Comparison of ENCODE assay signal across 23 cellular contexts in genomic region chr13:95921485-95921884, GRCh38.
DNase-seq lines count a peak whose midpoint lies in the region; ATAC-seq, FAIRE-seq and TF ChIP-seq lines count a peak whose summit lies in the region.
"Had no signal": no experiment of that assay in that cellular context is flagged by ENCODE, and none has a peak within 500 bp of the region (broad histone marks: within the 10 kb centered on the region; RNA-seq: fewer than 3 reads in every experiment).

No MANE protein-coding gene starts in this region.

- DNase-seq in astrocyte (ENCODE audit: low read depth) (peak; percentile 22), neural crest cell (ENCODE audit: low read depth, low spot score) (no peak), dedifferentiated amniotic fluid mesenchymal stem cell (ENCODE audit: extremely low spot score) (no peak), NCI-H1694 (lab: John Stamatoyannopoulos, UW) (no peak), cortex of kidney (lab: John Stamatoyannopoulos, UW) (no peak)
- DNase-seq: activated CD4-positive, alpha-beta T cell treated with anti-CD3 and anti-CD28 coated beads for 36 hours; activated CD8-positive, alpha-beta memory T cell treated with anti-CD3 and anti-CD28 coated beads, Interleukin-2, amount 10 ng/mL, durations not matched to agents 7 days and 5 days; hippocampal formation; islet precursor cell; NCI-H510A treated with DMSO at 0.1 percent for 48 hours; psoas muscle; stimulated activated CD4-positive, alpha-beta T cell treated with anti-CD3 and anti-CD28 coated beads, Interleukin-2, amount 100 ng/mL, for 48 hours; stimulated activated naive CD8-positive, alpha-beta T cell treated with anti-CD3 and anti-CD28 coated beads, Interleukin-15, Interleukin-2, amounts not matched to agents 100 U/mL and 50 U/mL, for 24 hours; SW 1271 had no signal

- no peak overlapping the region for H3K4me3 ChIP-seq in astrocyte (ENCODE audit: insufficient read depth, low read depth, low read length)
- H3K4me3 ChIP-seq: psoas muscle, skin epidermis, tibial nerve had no signal

- H3K79me2 ChIP-seq in astrocyte (ENCODE audit: insufficient read depth, low read length), result no peaks in the 10 kb centered on the region

- H3K9me3 ChIP-seq in astrocyte (ENCODE audit: insufficient read depth, low read depth, low read length), result no peaks in the 10 kb centered on the region
- H3K9me3 ChIP-seq: psoas muscle, tibial nerve had no signal

- H3K9me3 Mint-ChIP-seq in astrocyte (ENCODE audit: unreplicated experiment) (no peaks in the 10 kb centered on the region), neural crest cell (peaks cover 11% of the 10 kb centered on the region)
- H3K9me3 Mint-ChIP-seq: dendritic cell treated with granulocyte-macrophage colony-stimulating factor and Interleukin-4, amounts not matched to agents 40 ng/mL and 50 ng/mL, for 4 days had no signal

- H3K9ac ChIP-seq in astrocyte (ENCODE audit: low read length), result no peak overlapping the region

- H3K27me3 Mint-ChIP-seq in astrocyte (ENCODE audit: low read depth, unreplicated experiment) (no peaks in the 10 kb centered on the region), neural crest cell (ENCODE audit: low read depth) (no peaks in the 10 kb centered on the region)
- H3K27me3 Mint-ChIP-seq: activated CD4-positive, alpha-beta T cell treated with anti-CD3 and anti-CD28 coated beads for 36 hours; activated CD8-positive, alpha-beta memory T cell treated with anti-CD3 and anti-CD28 coated beads, Interleukin-2, amount 10 ng/mL, durations not matched to agents 7 days and 5 days; activated naive CD8-positive, alpha-beta T cell; dendritic cell treated with granulocyte-macrophage colony-stimulating factor and Interleukin-4, amounts not matched to agents 40 ng/mL and 50 ng/mL, for 4 days had no signal

- H3K27ac Mint-ChIP-seq in astrocyte (ENCODE audit: unreplicated experiment) (no peak overlapping the region), neural crest cell (ENCODE audit: unreplicated experiment) (peak overlapping the region; percentile 21)
- H3K27ac Mint-ChIP-seq: activated CD4-positive, alpha-beta T cell treated with anti-CD3 and anti-CD28 coated beads for 36 hours; activated CD8-positive, alpha-beta memory T cell treated with anti-CD3 and anti-CD28 coated beads, Interleukin-2, amount 10 ng/mL, durations not matched to agents 7 days and 5 days; activated naive CD8-positive, alpha-beta T cell; dendritic cell treated with granulocyte-macrophage colony-stimulating factor and Interleukin-4, amounts not matched to agents 40 ng/mL and 50 ng/mL, for 4 days had no signal

- ATAC-seq in GM18517 (IDR thresholded peaks at IDR 0.05; ENCODE audit: unreplicated experiment) (peak; percentile 59), HG02798 (IDR thresholded peaks at IDR 0.05; ENCODE audit: poor library complexity, unreplicated experiment) (peak; percentile 47)
- ATAC-seq: activated CD4-positive, alpha-beta T cell treated with anti-CD3 and anti-CD28 coated beads for 36 hours; activated CD8-positive, alpha-beta memory T cell treated with anti-CD3 and anti-CD28 coated beads, Interleukin-2, amount 10 ng/mL, durations not matched to agents 7 days and 5 days; psoas muscle; stimulated activated naive CD8-positive, alpha-beta T cell treated with anti-CD3 and anti-CD28 coated beads, Interleukin-15, Interleukin-2, amounts not matched to agents 100 U/mL and 50 U/mL, for 24 hours had no signal

- H4K20me1 ChIP-seq in astrocyte (ENCODE audit: insufficient read depth, low read length), result no peaks in the 10 kb centered on the region

- H3K4me3 Mint-ChIP-seq in astrocyte (ENCODE audit: unreplicated experiment) (no peak overlapping the region), neural crest cell (no peak overlapping the region)
- H3K4me3 Mint-ChIP-seq: activated CD4-positive, alpha-beta T cell treated with anti-CD3 and anti-CD28 coated beads for 36 hours; activated CD8-positive, alpha-beta memory T cell treated with anti-CD3 and anti-CD28 coated beads, Interleukin-2, amount 10 ng/mL, durations not matched to agents 7 days and 5 days; activated naive CD8-positive, alpha-beta T cell; dendritic cell treated with granulocyte-macrophage colony-stimulating factor and Interleukin-4, amounts not matched to agents 40 ng/mL and 50 ng/mL, for 4 days had no signal

- H2AFZ ChIP-seq in astrocyte (ENCODE audit: low read depth, low read length), result no peak overlapping the region

- peak overlapping the region; percentile 24 for H3K4me2 ChIP-seq in astrocyte (ENCODE audit: low read length)

- FAIRE-seq in astrocyte (lab: Jason Lieb, UNC), result no peak
- FAIRE-seq: GM19239, HTR-8/SVneo, TTC549 had no signal

- H3K36me3 ChIP-seq in astrocyte (ENCODE audit: insufficient read depth, low read length), result no peaks in the 10 kb centered on the region

- no peaks in the 10 kb centered on the region for H3K27me3 ChIP-seq in astrocyte (ENCODE audit: insufficient read depth, low read length)
- H3K27me3 ChIP-seq: tibial nerve had no signal

- H3K4me1 Mint-ChIP-seq in astrocyte (ENCODE audit: low read depth, unreplicated experiment), result peaks cover 10% of the 10 kb centered on the region
- H3K4me1 Mint-ChIP-seq in neural crest cell, result no peaks in the 10 kb centered on the region
- H3K4me1 Mint-ChIP-seq: activated CD4-positive, alpha-beta T cell treated with anti-CD3 and anti-CD28 coated beads for 36 hours; activated CD8-positive, alpha-beta memory T cell treated with anti-CD3 and anti-CD28 coated beads, Interleukin-2, amount 10 ng/mL, durations not matched to agents 7 days and 5 days had no signal

- H3K36me3 Mint-ChIP-seq in astrocyte (ENCODE audit: low read depth, unreplicated experiment) (peaks cover 8% of the 10 kb centered on the region), neural crest cell (ENCODE audit: low read depth) (peaks cover 39% of the 10 kb centered on the region)
- H3K36me3 Mint-ChIP-seq: activated CD8-positive, alpha-beta memory T cell treated with anti-CD3 and anti-CD28 coated beads, Interleukin-2, amount 10 ng/mL, durations not matched to agents 7 days and 5 days; activated naive CD8-positive, alpha-beta T cell had no signal

- H3K4me1 ChIP-seq in astrocyte (ENCODE audit: insufficient read depth, low read length), result peaks cover 14% of the 10 kb centered on the region
- H3K4me1 ChIP-seq: psoas muscle had no signal

- H3K27ac ChIP-seq in astrocyte (ENCODE audit: low read depth, low read length), result no peak overlapping the region
- H3K27ac ChIP-seq: psoas muscle, skin epidermis, tibial nerve had no signal

- TF ChIP-seq CTCF in astrocyte (IDR thresholded peaks at IDR 0.05; ENCODE audit: insufficient read depth, low read depth, low read length) (no peak), neural crest cell (conservative IDR thresholded peaks at IDR 0.05) (no peak)
